Comparison of ENCODE assay signal across 1 cellular context in the genomic region with DNA sequence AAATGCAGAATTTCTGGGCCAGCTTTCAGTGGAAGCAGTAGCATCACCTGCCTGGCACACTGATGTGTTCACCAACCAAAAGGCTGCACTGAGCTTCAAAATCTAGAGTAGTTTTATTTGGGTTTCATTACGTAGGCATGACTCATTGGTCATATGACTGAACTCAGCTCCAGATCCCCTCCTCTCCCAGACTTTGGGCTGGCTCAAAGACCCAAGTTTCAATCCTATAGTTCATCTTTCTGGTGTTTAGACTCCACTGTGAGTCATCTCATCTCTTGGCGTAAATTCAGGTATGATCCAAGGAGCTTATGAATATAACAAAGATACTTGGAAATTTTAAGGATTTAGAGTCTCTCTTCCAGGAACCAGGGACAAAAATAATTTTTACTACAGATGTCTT.
TF ChIP-seq lines count a peak whose summit lies in the region.

No MANE protein-coding gene starts in this region.

TF ChIP-seq in HepG2, 621 proteins besides CTCF, POLR2A, EP300 and RAD21 (continued from another document):
- TF ChIP-seq, protein P1, sequence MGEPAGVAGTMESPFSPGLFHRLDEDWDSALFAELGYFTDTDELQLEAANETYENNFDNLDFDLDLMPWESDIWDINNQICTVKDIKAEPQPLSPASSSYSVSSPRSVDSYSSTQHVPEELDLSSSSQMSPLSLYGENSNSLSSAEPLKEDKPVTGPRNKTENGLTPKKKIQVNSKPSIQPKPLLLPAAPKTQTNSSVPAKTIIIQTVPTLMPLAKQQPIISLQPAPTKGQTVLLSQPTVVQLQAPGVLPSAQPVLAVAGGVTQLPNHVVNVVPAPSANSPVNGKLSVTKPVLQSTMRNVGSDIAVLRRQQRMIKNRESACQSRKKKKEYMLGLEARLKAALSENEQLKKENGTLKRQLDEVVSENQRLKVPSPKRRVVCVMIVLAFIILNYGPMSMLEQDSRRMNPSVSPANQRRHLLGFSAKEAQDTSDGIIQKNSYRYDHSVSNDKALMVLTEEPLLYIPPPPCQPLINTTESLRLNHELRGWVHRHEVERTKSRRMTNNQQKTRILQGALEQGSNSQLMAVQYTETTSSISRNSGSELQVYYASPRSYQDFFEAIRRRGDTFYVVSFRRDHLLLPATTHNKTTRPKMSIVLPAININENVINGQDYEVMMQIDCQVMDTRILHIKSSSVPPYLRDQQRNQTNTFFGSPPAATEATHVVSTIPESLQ (CRISPR knock-in tag; conservative IDR thresholded peaks at IDR 0.05), result no peak
- TF ChIP-seq, protein P2, sequence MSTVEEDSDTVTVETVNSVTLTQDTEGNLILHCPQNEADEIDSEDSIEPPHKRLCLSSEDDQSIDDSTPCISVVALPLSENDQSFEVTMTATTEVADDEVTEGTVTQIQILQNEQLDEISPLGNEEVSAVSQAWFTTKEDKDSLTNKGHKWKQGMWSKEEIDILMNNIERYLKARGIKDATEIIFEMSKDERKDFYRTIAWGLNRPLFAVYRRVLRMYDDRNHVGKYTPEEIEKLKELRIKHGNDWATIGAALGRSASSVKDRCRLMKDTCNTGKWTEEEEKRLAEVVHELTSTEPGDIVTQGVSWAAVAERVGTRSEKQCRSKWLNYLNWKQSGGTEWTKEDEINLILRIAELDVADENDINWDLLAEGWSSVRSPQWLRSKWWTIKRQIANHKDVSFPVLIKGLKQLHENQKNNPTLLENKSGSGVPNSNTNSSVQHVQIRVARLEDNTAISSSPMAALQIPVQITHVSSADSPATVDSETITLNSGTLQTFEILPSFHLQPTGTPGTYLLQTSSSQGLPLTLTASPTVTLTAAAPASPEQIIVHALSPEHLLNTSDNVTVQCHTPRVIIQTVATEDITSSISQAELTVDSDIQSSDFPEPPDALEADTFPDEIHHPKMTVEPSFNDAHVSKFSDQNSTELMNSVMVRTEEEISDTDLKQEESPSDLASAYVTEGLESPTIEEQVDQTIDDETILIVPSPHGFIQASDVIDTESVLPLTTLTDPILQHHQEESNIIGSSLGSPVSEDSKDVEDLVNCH (CRISPR knock-in tag; IDR thresholded peaks at IDR 0.05), result no peak
- TF ChIP-seq, protein P3, sequence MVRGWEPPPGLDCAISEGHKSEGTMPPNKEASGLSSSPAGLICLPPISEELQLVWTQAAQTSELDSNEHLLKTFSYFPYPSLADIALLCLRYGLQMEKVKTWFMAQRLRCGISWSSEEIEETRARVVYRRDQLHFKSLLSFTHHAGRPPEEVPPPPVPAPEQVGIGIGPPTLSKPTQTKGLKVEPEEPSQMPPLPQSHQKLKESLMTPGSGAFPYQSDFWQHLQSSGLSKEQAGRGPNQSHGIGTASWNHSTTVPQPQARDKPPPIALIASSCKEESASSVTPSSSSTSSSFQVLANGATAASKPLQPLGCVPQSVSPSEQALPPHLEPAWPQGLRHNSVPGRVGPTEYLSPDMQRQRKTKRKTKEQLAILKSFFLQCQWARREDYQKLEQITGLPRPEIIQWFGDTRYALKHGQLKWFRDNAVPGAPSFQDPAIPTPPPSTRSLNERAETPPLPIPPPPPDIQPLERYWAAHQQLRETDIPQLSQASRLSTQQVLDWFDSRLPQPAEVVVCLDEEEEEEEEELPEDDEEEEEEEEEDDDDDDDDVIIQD (CRISPR knock-in tag; IDR thresholded peaks at IDR 0.05; ENCODE audit: low read depth), result 0 out of 2 replicates have a peak, but pooled peaks have one; percentile 11
